In the genomic region with DNA sequence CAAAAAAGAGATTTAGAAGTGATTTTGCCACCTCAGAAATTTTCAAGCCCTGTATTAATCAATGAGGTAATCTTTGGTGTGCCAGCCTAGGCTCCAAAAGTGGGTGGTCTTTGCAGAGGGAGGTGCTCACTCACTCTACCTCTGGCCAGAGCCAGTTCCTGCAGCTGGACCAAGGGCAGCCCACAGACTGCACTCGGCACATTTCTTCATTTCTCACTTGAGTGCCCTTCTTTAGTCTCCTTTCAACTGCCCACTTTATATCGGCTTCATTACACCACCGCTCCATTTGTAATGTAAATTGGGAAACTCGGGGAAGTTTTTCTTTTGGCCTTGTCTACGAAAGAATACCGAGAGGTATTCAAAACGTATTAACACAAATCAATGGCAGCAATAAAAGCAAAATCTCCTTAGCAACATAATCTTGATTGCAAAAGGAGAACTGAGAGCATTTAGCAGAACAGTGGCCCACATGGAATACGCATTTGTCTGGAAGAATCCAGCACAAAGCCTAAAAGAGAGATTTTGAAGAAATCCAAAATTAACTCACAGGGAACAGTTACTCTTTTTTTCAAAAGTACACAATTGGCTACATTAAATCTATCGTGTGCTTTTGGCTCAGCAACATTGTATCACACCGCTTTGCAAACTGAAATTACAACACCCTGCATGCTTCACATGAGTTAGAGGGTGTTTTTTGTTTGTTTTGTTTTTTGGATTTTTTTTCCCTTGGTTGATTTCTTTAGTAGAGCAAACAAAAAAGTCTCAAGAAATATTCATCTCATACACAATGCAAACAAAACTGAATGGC, we compare ENCODE assay signal across 30 cellular contexts.
DNase-seq lines count a peak whose midpoint lies in the region; ATAC-seq and TF ChIP-seq lines count a peak whose summit lies in the region.
"Had no signal": no experiment of that assay in that cellular context is flagged by ENCODE, and none has a peak within 500 bp of the region (broad histone marks: within the 10 kb centered on the region; RNA-seq: fewer than 3 reads in every experiment).

No MANE protein-coding gene starts in this region.

- H3F3A ChIP-seq in neural progenitor cell (ENCODE audit: low read depth) = no peaks in the 10 kb centered on the region

- no peak overlapping the region for H3K4ac ChIP-seq in H9 (ENCODE audit: low read depth, low read length)

- no peak overlapping the region for H2BK15ac ChIP-seq in H9 (ENCODE audit: low read depth, low read length)

- H3K27ac Mint-ChIP-seq in H9 = peak overlapping the region in 2 of 3 experiments; percentile 7 to 41; a peak in 3 of 7 replicates
- peak overlapping the region; percentile 88 for H3K27ac Mint-ChIP-seq in WTC11
- H3K27ac Mint-ChIP-seq in neural progenitor cell = peak overlapping the region; percentile 86
- H3K27ac Mint-ChIP-seq: activated CD8-positive, alpha-beta memory T cell treated with anti-CD3 and anti-CD28 coated beads, Interleukin-2, amount 10 ng/mL, durations not matched to agents 7 days and 5 days; CD8-positive, alpha-beta memory T cell had no signal

- POLR2A ChIA-PET in WTC11 (lab: Charles Lee) = no interaction called here

- H3K23me2 ChIP-seq in H9 (ENCODE audit: insufficient read length, low read depth, low read length, poor library complexity, severe bottlenecking) = no peaks in the 10 kb centered on the region

- no peaks in the 10 kb centered on the region for H3K27me3 ChIP-seq in H9 (ENCODE audit: insufficient read depth, low read length)
- no peaks in the 10 kb centered on the region for H3K27me3 ChIP-seq in iPS-20b (ENCODE audit: insufficient read depth, low read length)
- H3K27me3 ChIP-seq in neural progenitor cell = no peaks in the 10 kb centered on the region
- H3K27me3 ChIP-seq: BE2C, esophagus squamous epithelium, foreskin keratinocyte, heart left ventricle, tibial nerve had no signal

- H3K27me3 Mint-ChIP-seq in H9 (ENCODE audit: low read depth) (no peaks in the 10 kb centered on the region), WTC11 (ENCODE audit: low read depth) (no peaks in the 10 kb centered on the region; the same call in 1 of the 2 replicates), neural progenitor cell (ENCODE audit: insufficient read depth, low read depth) (no peaks in the 10 kb centered on the region)
- H3K27me3 Mint-ChIP-seq: activated CD8-positive, alpha-beta memory T cell treated with anti-CD3 and anti-CD28 coated beads, Interleukin-2, amount 10 ng/mL, durations not matched to agents 7 days and 5 days; CD8-positive, alpha-beta memory T cell; central memory CD8-positive, alpha-beta T cell had no signal

- H3K23ac ChIP-seq in H9 (ENCODE audit: insufficient read length, low read depth, low read length) = no peak overlapping the region

- H3K4me2 ChIP-seq in H9 (ENCODE audit: insufficient read depth, insufficient read length, low read length) (peak overlapping the region; percentile 24), neural progenitor cell (peak overlapping the region; percentile 71)

- H3K4me1 Mint-ChIP-seq in H9 (peaks cover 23 to 27% of the 10 kb centered on the region in 2 experiments), WTC11 (peaks cover 31% of the 10 kb centered on the region), neural progenitor cell (peaks cover 34% of the 10 kb centered on the region)

- CTCF ChIA-PET in WTC11 (lab: Charles Lee) = no interaction called here

- H3K4me1 ChIP-seq in H9 (ENCODE audit: insufficient read depth, low read length) (peaks cover 5% of the 10 kb centered on the region; the same call in 1 of the 2 replicates), iPS-20b (ENCODE audit: insufficient read depth, low read length) (peaks cover 17% of the 10 kb centered on the region; the same call in 1 of the 2 replicates), neural progenitor cell (peaks cover 16% of the 10 kb centered on the region)
- H3K4me1 ChIP-seq: BE2C, foreskin keratinocyte had no signal

- no peak overlapping the region for H3K27ac ChIP-seq in H9 (ENCODE audit: insufficient read length, low read depth, low read length)
- no peak overlapping the region for H3K27ac ChIP-seq in iPS-20b (ENCODE audit: low read length)
- peak overlapping the region; percentile 66 for H3K27ac ChIP-seq in neural progenitor cell
- H3K27ac ChIP-seq: esophagus squamous epithelium, foreskin keratinocyte, heart left ventricle, tibial nerve had no signal

- H4K20me1 ChIP-seq in H9 (ENCODE audit: control insufficient read depth, insufficient read depth, insufficient read length) (no peaks in the 10 kb centered on the region), neural progenitor cell (ENCODE audit: low read depth) (no peaks in the 10 kb centered on the region)

- H3K36me3 Mint-ChIP-seq in H9 (ENCODE audit: insufficient read depth in 1 of 3, low read depth in 3 of 3) = 0 out of 7 replicates have a peak, but pooled peaks cover 0 to 2% (median 0%) of the 10 kb centered on the region in 3 experiments
- H3K36me3 Mint-ChIP-seq in WTC11 = peaks cover 2% of the 10 kb centered on the region; the same call in 1 of the 2 replicates
- H3K36me3 Mint-ChIP-seq in neural progenitor cell = peaks cover 14% of the 10 kb centered on the region

- H3K4me3 Mint-ChIP-seq in H9 (no peak overlapping the region), WTC11 (peak overlapping the region; percentile 48), neural progenitor cell (peak overlapping the region; percentile 63)
- H3K4me3 Mint-ChIP-seq: activated CD8-positive, alpha-beta memory T cell treated with anti-CD3 and anti-CD28 coated beads, Interleukin-2, amount 10 ng/mL, durations not matched to agents 7 days and 5 days; CD8-positive, alpha-beta memory T cell; central memory CD8-positive, alpha-beta T cell had no signal

- no peak overlapping the region for H4K91ac ChIP-seq in H9 (ENCODE audit: insufficient read length, low read depth, low read length)

- H3K79me2 ChIP-seq in H9 (ENCODE audit: insufficient read depth, low read length) = no peaks in the 10 kb centered on the region
- no peaks in the 10 kb centered on the region for H3K79me2 ChIP-seq in neural progenitor cell (ENCODE audit: low read depth)

- H2AFZ ChIP-seq in H9 (ENCODE audit: low read length) (no peak overlapping the region), neural progenitor cell (replicated peaks) (no peak overlapping the region)

- H2BK120ac ChIP-seq in H9 (ENCODE audit: low read depth, low read length, poor library complexity, severe bottlenecking) = no peak overlapping the region

- H3K9me3 Mint-ChIP-seq in H9 (no peaks in the 10 kb centered on the region), WTC11 (no peaks in the 10 kb centered on the region), neural progenitor cell (no peaks in the 10 kb centered on the region)
- H3K9me3 Mint-ChIP-seq: CD8-positive, alpha-beta memory T cell; central memory CD8-positive, alpha-beta T cell had no signal

- H3K4me3 ChIP-seq in iPS-20b (ENCODE audit: low read length) = no peak overlapping the region; the same call in 1 of the 2 replicates
- peak overlapping the region; percentile 30 for H3K4me3 ChIP-seq in neural progenitor cell
- H3K4me3 ChIP-seq: esophagus squamous epithelium, heart left ventricle, tibial nerve had no signal

- no peak overlapping the region for H4K5ac ChIP-seq in H9 (ENCODE audit: insufficient read length, low read depth, low read length)

- no peak overlapping the region for H3K14ac ChIP-seq in H9 (ENCODE audit: insufficient read depth, low read length)

- no peaks in the 10 kb centered on the region for H3K79me1 ChIP-seq in H9 (ENCODE audit: insufficient read depth, low read depth, low read length, poor library complexity, severe bottlenecking)

- TF ChIP-seq CTCF in H9 (conservative IDR thresholded peaks at IDR 0.05) (no peak), WTC11 (IDR thresholded peaks at IDR 0.05) (no peak), neural progenitor cell (IDR thresholded peaks at IDR 0.05) (no peak)

- H3K56ac ChIP-seq in H9 (ENCODE audit: insufficient read length, low read depth, low read length) = no peak overlapping the region

- no peak overlapping the region for H4K8ac ChIP-seq in H9 (replicated peaks; ENCODE audit: insufficient read length, low read depth, low read length)

- H3K9ac ChIP-seq in H9 (ENCODE audit: extremely low read depth, insufficient read length, low read length) (no peak overlapping the region), iPS-20b (ENCODE audit: low read depth, low read length) (peak overlapping the region; percentile 11; the same call in 1 of the 2 replicates), neural progenitor cell (no peak overlapping the region)

- no peak overlapping the region for H2BK5ac ChIP-seq in H9 (ENCODE audit: insufficient read length, low read length)

- H3K36me3 ChIP-seq in iPS-20b (ENCODE audit: insufficient read depth, low read depth, low read length) (no peaks in the 10 kb centered on the region), neural progenitor cell (no peaks in the 10 kb centered on the region)
- H3K36me3 ChIP-seq: BE2C had no signal

- H2AK5ac ChIP-seq in H9 (ENCODE audit: insufficient read length, low read length) = no peak overlapping the region

- peak; percentile 46 for DNase-seq in H9
- DNase-seq in WTC11 (ENCODE audit: low spot score) = peak; percentile 17
- DNase-seq in neural progenitor cell (ENCODE audit: low spot score) = peak; percentile 83
- DNase-seq in germinal center (ENCODE audit: low spot score) = no peak
- no peak for DNase-seq in T1000 (lab: John Stamatoyannopoulos, UW)
- DNase-seq in stimulated activated CD8-positive, alpha-beta memory T cell treated with anti-CD3 and anti-CD28 coated beads, Interleukin-4, amount 100 ng/mL, for 48 hours = no peak
- DNase-seq: ACHN; activated CD8-positive, alpha-beta memory T cell treated with anti-CD3 and anti-CD28 coated beads, Interleukin-2, amount 10 ng/mL, durations not matched to agents 7 days and 5 days; activated gamma-delta T cell treated with Interleukin-2 at 50 U/mL for 16 hours; activated T-cell treated with anti-CD3 and anti-CD28 coated beads, Interleukin-2, amount 50 U/mL, for 48 hours; BE2C; CD8-positive, alpha-beta memory T cell; dermis blood vessel endothelial cell; esophagus squamous epithelium; foreskin keratinocyte; heart left ventricle; IMR-90; left cardiac atrium; mesendoderm; NCI-H1048; NCI-H446; NCI-H748 treated with DMSO at 0.1 percent for 48 hours; SHP77 had no signal

- no peak overlapping the region for H3T11ph ChIP-seq in H9 (ENCODE audit: low read length)

- H2BK20ac ChIP-seq in H9 (ENCODE audit: low read depth, low read length, poor library complexity, severe bottlenecking) = no peak overlapping the region

- H3K9me3 ChIP-seq in H9 (ENCODE audit: control insufficient read depth, low read depth, low read length) = no peaks in the 10 kb centered on the region
- H3K9me3 ChIP-seq in iPS-20b (ENCODE audit: insufficient read depth, low read depth, low read length) = no peaks in the 10 kb centered on the region
- no peaks in the 10 kb centered on the region for H3K9me3 ChIP-seq in neural progenitor cell (ENCODE audit: low read depth)
- H3K9me3 ChIP-seq: BE2C, esophagus squamous epithelium, heart left ventricle, tibial nerve had no signal

- WGBS in H9 (ENCODE audit: extremely low coverage, insufficient read length, low lambda C conversion rate) = no CpG with 5 or more reads among the region's 10 CpGs

- peak; percentile 99 for ATAC-seq in WTC11
- no peak for ATAC-seq in GM19455 (IDR thresholded peaks at IDR 0.05; ENCODE audit: unreplicated experiment)
- ATAC-seq: activated CD8-positive, alpha-beta memory T cell treated with anti-CD3 and anti-CD28 coated beads, Interleukin-2, amount 10 ng/mL, durations not matched to agents 7 days and 5 days; foreskin keratinocyte; HCT116; heart left ventricle; left cardiac atrium; Panc1; sciatic nerve had no signal

- H3K18ac ChIP-seq in H9 (ENCODE audit: insufficient read length, low read depth, low read length) = no peak overlapping the region

- no peak overlapping the region for H2BK12ac ChIP-seq in H9 (ENCODE audit: insufficient read length, low read depth, low read length)

Comparison
In these comparisons a context has a peak if more than half of its experiments do, and no peak if none do; other contexts are left out.
1. DNase-seq: peak in H9 (single experiment), WTC11 (single experiment) and neural progenitor cell (single experiment); none in germinal center (single experiment), T1000 (single experiment) and stimulated activated CD8-positive, alpha-beta memory T cell treated with anti-CD3 and anti-CD28 coated beads, Interleukin-4, amount 100 ng/mL, for 48 hours (single experiment).
2. H3K27ac Mint-ChIP-seq: peak in every context shown above with its lines; median percentile 88 in WTC11; 86 in neural progenitor cell; 24 in H9.
3. H3K4me3 Mint-ChIP-seq: peak in WTC11 (single experiment) and neural progenitor cell (single experiment); none in H9 (0 of 2).